ENCODE assay signal across 18 cellular contexts in the genomic region with DNA sequence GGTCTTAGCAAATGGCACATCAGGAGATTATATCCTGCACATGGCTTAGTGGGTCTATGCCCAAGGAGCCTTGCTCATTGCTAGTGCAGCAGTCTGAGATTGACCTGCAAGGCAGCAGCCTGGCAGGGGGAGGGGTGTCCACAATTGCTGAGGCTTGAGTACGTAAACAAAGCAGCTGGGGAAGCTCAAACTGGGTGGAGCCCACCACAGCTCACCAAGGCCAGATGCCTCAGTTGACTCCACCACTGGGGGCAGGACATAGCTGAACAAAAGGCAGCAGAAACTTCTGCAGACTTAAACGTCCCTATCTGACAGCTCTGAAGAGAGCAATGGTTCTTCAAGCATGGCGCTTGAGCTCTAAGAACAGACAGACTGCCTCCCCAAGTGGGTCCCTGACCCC. TPM values are rescaled to one million over a fixed set of nuclear protein-coding genes. Genes with fewer than 3 reads are reported as not detected.
"Had no signal": no experiment of that assay in that cellular context is flagged by ENCODE, and none has a peak within 500 bp of the region (broad histone marks: within the 10 kb centered on the region; RNA-seq: fewer than 3 reads in every experiment).

No MANE protein-coding gene starts in this region.

RNA-seq across cellular contexts. Expression of a gene that starts 13.6 kb away (rescaled TPM):
- total RNA-seq: colonic mucosa, dermis microvascular lymphatic vessel endothelial cell, endodermal cell, esophagus mucosa, esophagus squamous epithelium, gastrocnemius medialis, glomerular endothelial cell, heart right ventricle, kidney epithelial cell, left cardiac atrium, left lung, left ventricle myocardium superior, lower leg skin, lower lobe of right lung, lung microvascular endothelial cell, mucosa of gallbladder had no signal
- polyA plus RNA-seq: heart right ventricle, keratinocyte had no signal

RNA-seq across cellular contexts. Expression of a gene that starts 53.9 kb away (rescaled TPM):
- total RNA-seq: colonic mucosa, dermis microvascular lymphatic vessel endothelial cell, endodermal cell, esophagus mucosa, esophagus squamous epithelium, gastrocnemius medialis, glomerular endothelial cell, heart right ventricle, kidney epithelial cell, left cardiac atrium, left lung, left ventricle myocardium superior, lower leg skin, lower lobe of right lung, lung microvascular endothelial cell, mononuclear cell, mucosa of gallbladder had no signal
- polyA plus RNA-seq: heart right ventricle, keratinocyte had no signal
